ENCODE assay signal across 13 cellular contexts in the genomic region with DNA sequence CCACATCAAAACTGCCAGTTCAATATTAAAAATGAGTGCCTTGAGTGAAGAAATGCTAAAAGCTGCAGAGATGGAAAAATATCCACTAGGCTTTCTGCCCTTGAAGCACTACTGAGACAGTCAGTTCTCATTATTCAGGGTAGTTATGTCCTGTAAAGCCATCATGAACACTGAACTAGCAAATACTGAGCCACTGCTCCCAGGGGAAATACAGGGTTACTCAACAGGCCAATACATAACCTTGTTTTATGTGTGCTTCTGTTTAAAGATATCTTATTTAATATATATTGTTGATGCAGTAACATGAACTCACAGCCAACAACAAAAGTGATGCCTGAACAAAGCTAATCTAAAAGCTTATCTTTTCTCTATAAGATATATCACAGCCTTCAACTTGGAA. TPM values are rescaled to one million over a fixed set of nuclear protein-coding genes. Genes with fewer than 3 reads are reported as not detected.
A peak's percentile ranks its signal among the peaks of the same experiment; 100 is the strongest.
DNase-seq lines count a peak whose midpoint lies in the region; ATAC-seq and TF ChIP-seq lines count a peak whose summit lies in the region.
"Had no signal": no experiment of that assay in that cellular context is flagged by ENCODE, and none has a peak within 500 bp of the region (broad histone marks: within the 10 kb centered on the region; RNA-seq: fewer than 3 reads in every experiment).

No MANE protein-coding gene starts in this region.

- peaks cover 0 to 2% (median 0%) of the 10 kb centered on the region in 8 donors for H3K9me3 Mint-ChIP-seq in CD4-positive, alpha-beta memory T cell
- H3K9me3 Mint-ChIP-seq in nephron: no peaks in the 10 kb centered on the region
- H3K9me3 Mint-ChIP-seq: dendritic cell treated with granulocyte-macrophage colony-stimulating factor and Interleukin-4, amounts not matched to agents 40 ng/mL and 50 ng/mL, for 4 days; T-cell had no signal

- peaks cover 22% of the 10 kb centered on the region for H3K4me1 ChIP-seq in CD4-positive, alpha-beta memory T cell (ENCODE audit: insufficient read depth, low read length)
- H3K4me1 ChIP-seq in HEK293 (ENCODE audit: control insufficient read depth, insufficient read depth, low read length) (no peaks in the 10 kb centered on the region), uterus (no peaks in the 10 kb centered on the region), lower lobe of right lung (peaks cover 11% of the 10 kb centered on the region)

- no peak overlapping the region for H3K27ac ChIP-seq in CD4-positive, alpha-beta memory T cell (ENCODE audit: low read depth, low read length)
- no peak overlapping the region for H3K27ac ChIP-seq in HEK293 (ENCODE audit: extremely low read depth, low read depth, low read length)
- H3K27ac ChIP-seq in uterus: no peak overlapping the region
- H3K27ac ChIP-seq in lower lobe of right lung: no peak overlapping the region

- CTCF ChIA-PET in CD4-positive, alpha-beta memory T cell (lab: Charles Lee; ENCODE audit: partially characterized antibody): interaction anchor here (1.1 to 1.5 kb wide), 3 partner anchors 21 to 376 kb away, joined by 3 to 6 read pairs (median 3); no protein-coding TSS in a partner anchor
- CTCF ChIA-PET in HEK293 (lab: Yijun Ruan, JAX): interaction anchor here (0.6 kb wide), 1 partner anchor 147 kb away, joined by 3 read pairs; no protein-coding TSS in a partner anchor

- TF ChIP-seq POLR2A in uterus (IDR thresholded peaks at IDR 0.05): no peak

- no peaks in the 10 kb centered on the region for H3K27me3 ChIP-seq in CD4-positive, alpha-beta memory T cell (ENCODE audit: insufficient read depth, low read length)
- H3K27me3 ChIP-seq in H7 (ENCODE audit: control insufficient read depth, insufficient read depth, low read length) (no peaks in the 10 kb centered on the region), uterus (no peaks in the 10 kb centered on the region), lower lobe of right lung (ENCODE audit: low read depth) (no peaks in the 10 kb centered on the region)

- no peak for TF ChIP-seq CTCF in HEK293 (tag by site-specific recombination; IDR thresholded peaks at IDR 0.05)
- no peak for TF ChIP-seq CTCF in nephron (IDR thresholded peaks at IDR 0.05; ENCODE audit: unreplicated experiment in 3 of 3)
- TF ChIP-seq CTCF in uterus (IDR thresholded peaks at IDR 0.05): no peak
- TF ChIP-seq CTCF in lower lobe of right lung (IDR thresholded peaks at IDR 0.05): no peak

- DNase-seq in CD4-positive, alpha-beta memory T cell: no peak
- DNase-seq in amniotic epithelial cell (ENCODE audit: low read depth): peak; percentile 43
- DNase-seq in H7: no peak
- no peak for DNase-seq in uterus
- DNase-seq in lower lobe of right lung: no peak
- DNase-seq: NCI-H2227 treated with DMSO at 0.1 percent for 48 hours, retina, T-cell had no signal

- no peaks in the 10 kb centered on the region for H3K36me3 ChIP-seq in CD4-positive, alpha-beta memory T cell (ENCODE audit: insufficient read depth, low read length)
- H3K36me3 ChIP-seq in HEK293 (ENCODE audit: control insufficient read depth in 2 of 2, insufficient read depth in 1 of 2, low read length in 2 of 2) (peaks cover 21 to 26% of the 10 kb centered on the region in 2 experiments; a peak in 2 of 3 replicates), H7 (replicated peaks; ENCODE audit: control insufficient read depth, insufficient read depth, low read length) (peaks cover 1% of the 10 kb centered on the region; the same call in 1 of the 2 replicates), uterus (no peaks in the 10 kb centered on the region), lower lobe of right lung (peaks cover 16% of the 10 kb centered on the region)

- no peaks in the 10 kb centered on the region for H3K27me3 Mint-ChIP-seq in CD4-positive, alpha-beta memory T cell
- no peaks in the 10 kb centered on the region for H3K27me3 Mint-ChIP-seq in nephron (ENCODE audit: low read depth)
- H3K27me3 Mint-ChIP-seq: dendritic cell treated with granulocyte-macrophage colony-stimulating factor and Interleukin-4, amounts not matched to agents 40 ng/mL and 50 ng/mL, for 4 days; T-cell had no signal

- no peak for ATAC-seq in lower lobe of right lung
- ATAC-seq: HCT116, PC-3, T-cell had no signal

- H3K4me3 ChIP-seq in CD4-positive, alpha-beta memory T cell (ENCODE audit: low read length in 2 of 2): no peak overlapping the region
- H3K4me3 ChIP-seq in HEK293 (ENCODE audit: low read depth, low read length): no peak overlapping the region
- no peak overlapping the region for H3K4me3 ChIP-seq in H7 (ENCODE audit: insufficient read depth, low read depth, low read length)
- no peak overlapping the region for H3K4me3 ChIP-seq in uterus
- H3K4me3 ChIP-seq in lower lobe of right lung: no peak overlapping the region

- peak overlapping the region in 7 of 8 donors; percentile 29 to 63 (median 50) for H3K4me3 Mint-ChIP-seq in CD4-positive, alpha-beta memory T cell
- peak overlapping the region; percentile 69 to 84 (median 80) for H3K4me3 Mint-ChIP-seq in nephron
- H3K4me3 Mint-ChIP-seq: dendritic cell treated with granulocyte-macrophage colony-stimulating factor and Interleukin-4, amounts not matched to agents 40 ng/mL and 50 ng/mL, for 4 days had no signal

- H3K27ac Mint-ChIP-seq in CD4-positive, alpha-beta memory T cell: peak overlapping the region in 5 of 7 donors; percentile 33 to 92 (median 75)
- peak overlapping the region; percentile 58 to 89 (median 71) for H3K27ac Mint-ChIP-seq in nephron
- H3K27ac Mint-ChIP-seq: dendritic cell treated with granulocyte-macrophage colony-stimulating factor and Interleukin-4, amounts not matched to agents 40 ng/mL and 50 ng/mL, for 4 days had no signal

- POLR2A ChIA-PET in CD4-positive, alpha-beta memory T cell (lab: Charles Lee; ENCODE audit: partially characterized antibody): interaction anchor here (0.8 kb wide), 1 partner anchor 11 kb away, joined by 6 read pairs; no protein-coding TSS in a partner anchor
- POLR2A ChIA-PET in HEK293 (lab: Yijun Ruan, JAX): no interaction called here

- no peaks in the 10 kb centered on the region for H3K9me3 ChIP-seq in CD4-positive, alpha-beta memory T cell (ENCODE audit: control insufficient read depth in 1 of 2, low read length in 2 of 2)
- H3K9me3 ChIP-seq in HEK293 (ENCODE audit: control insufficient read depth, insufficient read depth, low read depth, low read length): no peaks in the 10 kb centered on the region
- H3K9me3 ChIP-seq in uterus: no peaks in the 10 kb centered on the region
- no peaks in the 10 kb centered on the region for H3K9me3 ChIP-seq in lower lobe of right lung

- H3K36me3 Mint-ChIP-seq in CD4-positive, alpha-beta memory T cell: peaks cover 12 to 34% of the 10 kb centered on the region in 2 donors
- peaks cover 22% of the 10 kb centered on the region for H3K36me3 Mint-ChIP-seq in nephron (ENCODE audit: low read depth)

- peaks cover 25 to 56% (median 38%) of the 10 kb centered on the region in 4 donors for H3K4me1 Mint-ChIP-seq in CD4-positive, alpha-beta memory T cell
- peaks cover 36% of the 10 kb centered on the region for H3K4me1 Mint-ChIP-seq in nephron

- intact Hi-C loops in CD4-positive, alpha-beta memory T cell (cut with micrococcal nuclease): loop anchor here (5.0 to 10.0 kb wide), 6 partner anchors 34 to 646 kb away; a partner anchor contains a TSS
- intact Hi-C loops in uterus (cut with DNase I; ENCODE audit: low total_unique reads): no loop called here
- intact Hi-C loops in lower lobe of right lung (cut with DNase I): no loop called here

TF ChIP-seq in HEK293, 187 proteins besides CTCF, POLR2A, EP300 and RAD21:
- TF ChIP-seq FEZF1 (tag by site-specific recombination; IDR thresholded peaks at IDR 0.05) (no peak), OSR2 (tag by site-specific recombination; IDR thresholded peaks at IDR 0.05) (0 out of 2 replicates have a peak, but pooled peaks have one; percentile 16)
- TF ChIP-seq, protein P1, sequence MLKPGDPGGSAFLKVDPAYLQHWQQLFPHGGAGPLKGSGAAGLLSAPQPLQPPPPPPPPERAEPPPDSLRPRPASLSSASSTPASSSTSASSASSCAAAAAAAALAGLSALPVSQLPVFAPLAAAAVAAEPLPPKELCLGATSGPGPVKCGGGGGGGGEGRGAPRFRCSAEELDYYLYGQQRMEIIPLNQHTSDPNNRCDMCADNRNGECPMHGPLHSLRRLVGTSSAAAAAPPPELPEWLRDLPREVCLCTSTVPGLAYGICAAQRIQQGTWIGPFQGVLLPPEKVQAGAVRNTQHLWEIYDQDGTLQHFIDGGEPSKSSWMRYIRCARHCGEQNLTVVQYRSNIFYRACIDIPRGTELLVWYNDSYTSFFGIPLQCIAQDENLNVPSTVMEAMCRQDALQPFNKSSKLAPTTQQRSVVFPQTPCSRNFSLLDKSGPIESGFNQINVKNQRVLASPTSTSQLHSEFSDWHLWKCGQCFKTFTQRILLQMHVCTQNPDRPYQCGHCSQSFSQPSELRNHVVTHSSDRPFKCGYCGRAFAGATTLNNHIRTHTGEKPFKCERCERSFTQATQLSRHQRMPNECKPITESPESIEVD (tag by site-specific recombination; IDR thresholded peaks at IDR 0.05): peak; percentile 49; the same call in 1 of the 2 replicates

RNA-seq across cellular contexts. Expression of a gene that starts 3.3 kb away (rescaled TPM):
- 10 to 100 TPM; 30.7 to 31.5 TPM for total RNA-seq in CD4-positive, alpha-beta memory T cell
- 1 to 10 TPM in 1 of 2 donors, under 1 TPM in 1; 0.26 to 5.0 TPM for polyA plus RNA-seq in CD4-positive, alpha-beta memory T cell
- total RNA-seq in H7 (2014; rRNA removed; shearing (Covaris generic)): 8.4 and 16.6 TPM in 2 replicates
- total RNA-seq in uterus: 10 to 100 TPM in 3 of 4 donors, 1 to 10 TPM in 1; 2.4 to 47.4 (median 25.7) TPM
- total RNA-seq in lower lobe of right lung: 12.2 TPM

RNA-seq across cellular contexts. Expression of a gene that starts 44.8 kb away (rescaled TPM):
- 10 to 100 TPM; 34.3 to 41.7 TPM for total RNA-seq in CD4-positive, alpha-beta memory T cell
- polyA plus RNA-seq in CD4-positive, alpha-beta memory T cell: 10 to 100 TPM in 1 of 2 donors, 1 to 10 TPM in 1; 4.0 to 23.2 TPM
- total RNA-seq in H7 (2014; rRNA removed; shearing (Covaris generic)): 10.3 and 17.0 TPM in 2 replicates
- total RNA-seq in uterus (100 to 1,000 TPM in 1 of 4 donors, 10 to 100 TPM in 3; 28.9 to 106 (median 43.6) TPM), lower lobe of right lung (66.3 TPM)
